In genomic region chr18:69882965-69883668, GRCh38 we compare ENCODE assay signal across 10 cellular contexts.
DNase-seq lines count a peak whose midpoint lies in the region; ATAC-seq lines count a peak whose summit lies in the region.
"Had no signal": no experiment of that assay in that cellular context is flagged by ENCODE, and none has a peak within 500 bp of the region (broad histone marks: within the 10 kb centered on the region; RNA-seq: fewer than 3 reads in every experiment).

No MANE protein-coding gene starts in this region.

- H2BK15ac ChIP-seq in mesendoderm (replicated peaks; ENCODE audit: low read depth): no peak overlapping the region

- H3K79me1 ChIP-seq in mesendoderm (ENCODE audit: low read length): no peaks in the 10 kb centered on the region

- no peak overlapping the region for H3K4me3 ChIP-seq in mesendoderm (ENCODE audit: low read length)

- no peaks in the 10 kb centered on the region for H3K79me2 ChIP-seq in mesendoderm (ENCODE audit: control insufficient read depth, insufficient read depth, low read length)

- ATAC-seq in GM18870 (IDR thresholded peaks at IDR 0.05; ENCODE audit: unreplicated experiment): peak; percentile 47
- ATAC-seq in GM21619 (IDR thresholded peaks at IDR 0.05; ENCODE audit: unreplicated experiment): peak; percentile 40
- peak; percentile 45 for ATAC-seq in HG03354 (IDR thresholded peaks at IDR 0.05; ENCODE audit: poor library complexity, severe bottlenecking, unreplicated experiment)

- H3K27ac ChIP-seq in mesendoderm (ENCODE audit: low read depth, low read length): no peak overlapping the region

- no peak overlapping the region for H4K5ac ChIP-seq in mesendoderm (ENCODE audit: low read length)

- no peak overlapping the region for H3K9ac ChIP-seq in mesendoderm (ENCODE audit: low read length)

- H3K27me3 ChIP-seq in mesendoderm (ENCODE audit: insufficient read depth, low read length, poor library complexity): no peaks in the 10 kb centered on the region

- H3K23ac ChIP-seq in mesendoderm (ENCODE audit: low read length): no peak overlapping the region

- H2BK5ac ChIP-seq in mesendoderm (ENCODE audit: low read length): no peak overlapping the region

- H3K56ac ChIP-seq in mesendoderm (ENCODE audit: low read length): no peak overlapping the region

- H3K36me3 ChIP-seq in mesendoderm (ENCODE audit: control insufficient read depth, insufficient read depth, low read length): no peaks in the 10 kb centered on the region

- DNase-seq in mesendoderm: no peak
- DNase-seq in NCI-H510A treated with DMSO at 0.1 percent for 48 hours (lab: John Stamatoyannopoulos, UW): no peak
- DNase-seq in activated CD8-positive, alpha-beta memory T cell treated with anti-CD3 and anti-CD28 coated beads, Interleukin-2, amount 50 U/mL, for 48 hours: no peak
- DNase-seq in H4 (ENCODE audit: low spot score): no peak
- DNase-seq: activated naive CD4-positive, alpha-beta T cell treated with Interleukin-2 at 50 U/mL for 16 hours; naive B cell; stimulated activated CD4-positive, alpha-beta T cell treated with anti-CD3 and anti-CD28 coated beads, Interleukin-1b, Interleukin-23, amount 100 ng/mL, for 48 hours had no signal

- no peak overlapping the region for H4K8ac ChIP-seq in mesendoderm (ENCODE audit: low read depth, low read length)

- H3K4me1 ChIP-seq in mesendoderm (ENCODE audit: control insufficient read depth, low read depth, low read length): no peaks in the 10 kb centered on the region

- peak overlapping the region; percentile 14 for H3K18ac ChIP-seq in mesendoderm (ENCODE audit: low read length)

- H3K4me2 ChIP-seq in mesendoderm (ENCODE audit: low read length): no peak overlapping the region

- H3K4ac ChIP-seq in mesendoderm (ENCODE audit: low read depth, low read length): no peak overlapping the region

- no CpG with 5 or more reads among the region's 6 CpGs for WGBS in mesendoderm (ENCODE audit: extremely low coverage, insufficient coverage, low lambda C conversion rate)

- peak overlapping the region; percentile 38 for H2BK120ac ChIP-seq in mesendoderm (ENCODE audit: low read depth, low read length)

- H2AK5ac ChIP-seq in mesendoderm (ENCODE audit: low read length): no peak overlapping the region
